Comparison of ENCODE assay signal across 12 cellular contexts in genomic region chr12:12840500-12840899, GRCh38. TPM values are rescaled to one million over a fixed set of nuclear protein-coding genes. Genes with fewer than 3 reads are reported as not detected.
DNase-seq lines count a peak whose midpoint lies in the region; ATAC-seq and TF ChIP-seq lines count a peak whose summit lies in the region.
"Had no signal": no experiment of that assay in that cellular context is flagged by ENCODE, and none has a peak within 500 bp of the region (broad histone marks: within the 10 kb centered on the region; RNA-seq: fewer than 3 reads in every experiment).

No MANE protein-coding gene starts in this region.

- H3K27me3 Mint-ChIP-seq in WTC11 (ENCODE audit: low read depth) (no peaks in the 10 kb centered on the region), osteocyte (ENCODE audit: unreplicated experiment) (no peaks in the 10 kb centered on the region)

- TF ChIP-seq CTCF in PC-3 (conservative IDR thresholded peaks at IDR 0.05; ENCODE audit: low read depth, low read length) (no peak), WTC11 (IDR thresholded peaks at IDR 0.05) (no peak), osteoblast (IDR thresholded peaks at IDR 0.05; ENCODE audit: extremely low read depth, low read depth, low read length) (no peak), osteocyte (IDR thresholded peaks at IDR 0.05) (no peak)

- H3K9ac ChIP-seq in GM23248 (no peak overlapping the region), PC-3 (ENCODE audit: low read length) (peak overlapping the region; percentile 45; the same call in 1 of the 2 replicates)

- no peaks in the 10 kb centered on the region for H3K36me3 ChIP-seq in GM23248 (ENCODE audit: low read depth)
- H3K36me3 ChIP-seq in PC-3 (ENCODE audit: low read depth, low read length): peaks cover 2% of the 10 kb centered on the region; the same call in 1 of the 2 replicates
- peaks cover 4% of the 10 kb centered on the region for H3K36me3 ChIP-seq in osteoblast (ENCODE audit: insufficient read depth, low read length)

- H3F3A ChIP-seq in GM23248 (ENCODE audit: insufficient read depth) (peaks cover 40% of the 10 kb centered on the region), PC-3 (ENCODE audit: low read length, unreplicated experiment) (peaks cover 3% of the 10 kb centered on the region)

- H3K4me1 ChIP-seq in GM23248 (ENCODE audit: insufficient read depth) (peaks cover 50% of the 10 kb centered on the region), PC-3 (ENCODE audit: insufficient read depth, low read length) (peaks cover 65% of the 10 kb centered on the region), osteoblast (ENCODE audit: insufficient read depth, low read length) (peaks cover 28% of the 10 kb centered on the region)

- no peaks in the 10 kb centered on the region for H4K20me1 ChIP-seq in GM23248 (ENCODE audit: insufficient read depth)
- H4K20me1 ChIP-seq in PC-3 (ENCODE audit: low read length): no peaks in the 10 kb centered on the region
- no peaks in the 10 kb centered on the region for H4K20me1 ChIP-seq in osteoblast (ENCODE audit: insufficient read depth, low read length)

- intact Hi-C loops in PC-3 (cut with micrococcal nuclease): loop anchor here (1.0 kb wide), 1 partner anchor 32 kb away; no protein-coding TSS in a partner anchor

- 95 to 98% methylated on average over 5 of the region's 5 CpGs for WGBS in GM23248 (ENCODE audit: low coverage in 1 of 2, low lambda C conversion rate in 2 of 2, missing lambda C conversion rate in 2 of 2), 2 experiments

- DNase-seq in GM23248: no peak
- DNase-seq in PC-3: no peak
- DNase-seq in WTC11 (ENCODE audit: low spot score): no peak
- no peak for DNase-seq in osteoblast (ENCODE audit: insufficient read length, low spot score, missing footprints)
- no peak for DNase-seq in activated CD8-positive, alpha-beta memory T cell treated with anti-CD3 and anti-CD28 coated beads for 24 hours
- DNase-seq in osteocyte (ENCODE audit: extremely low spot score, unreplicated experiment): no peak
- DNase-seq: CD8-positive, alpha-beta T cell; COR-L47; DMS79 treated with DMSO at 0.1 percent for 48 hours had no signal

- H3K27me3 ChIP-seq in GM23248 (replicated peaks; ENCODE audit: insufficient read depth) (no peaks in the 10 kb centered on the region), PC-3 (ENCODE audit: low read length) (no peaks in the 10 kb centered on the region), osteoblast (ENCODE audit: insufficient read depth, low read length) (no peaks in the 10 kb centered on the region)

- H3K4me3 Mint-ChIP-seq in WTC11: no peak overlapping the region
- no peak overlapping the region for H3K4me3 Mint-ChIP-seq in osteocyte (ENCODE audit: unreplicated experiment)
- H3K4me3 Mint-ChIP-seq: CD14-positive monocyte; CD8-positive, alpha-beta T cell had no signal

- CTCF ChIA-PET in PC-3 (lab: Charles Lee): no interaction called here
- CTCF ChIA-PET in WTC11 (lab: Charles Lee): no interaction called here

- H3K4me2 ChIP-seq in GM23248 (ENCODE audit: unreplicated experiment) (peak overlapping the region; percentile 30), PC-3 (ENCODE audit: low read length) (peak overlapping the region; percentile 22), osteoblast (ENCODE audit: insufficient read depth, low read length) (no peak overlapping the region)

- H3K9me3 Mint-ChIP-seq in WTC11 (no peaks in the 10 kb centered on the region), osteocyte (ENCODE audit: unreplicated experiment) (no peaks in the 10 kb centered on the region)
- H3K9me3 Mint-ChIP-seq: CD14-positive monocyte; CD8-positive, alpha-beta T cell had no signal

- no peak overlapping the region for H2AFZ ChIP-seq in GM23248
- H2AFZ ChIP-seq in PC-3 (ENCODE audit: low read length): no peak overlapping the region
- H2AFZ ChIP-seq in osteoblast (ENCODE audit: low read length): no peak overlapping the region

- no peak overlapping the region for H3K4me3 ChIP-seq in GM23248
- no peak overlapping the region for H3K4me3 ChIP-seq in PC-3 (ENCODE audit: low read length)
- no peak overlapping the region for H3K4me3 ChIP-seq in osteoblast (ENCODE audit: insufficient read depth, low read length)

- in situ Hi-C loops in GM23248 (cut with MboI): no loop called here

- POLR2A ChIA-PET in PC-3 (lab: Charles Lee; ENCODE audit: unreplicated experiment): no interaction called here
- POLR2A ChIA-PET in WTC11 (lab: Charles Lee): no interaction called here

- H3K9me3 ChIP-seq in GM23248 (ENCODE audit: low read depth) (no peaks in the 10 kb centered on the region), PC-3 (ENCODE audit: low read length) (no peaks in the 10 kb centered on the region), osteoblast (ENCODE audit: low read depth, low read length) (no peaks in the 10 kb centered on the region)

- H3K79me2 ChIP-seq in GM23248 (ENCODE audit: insufficient read depth): no peaks in the 10 kb centered on the region
- H3K79me2 ChIP-seq in PC-3 (ENCODE audit: low read length): peaks cover 16% of the 10 kb centered on the region
- no peaks in the 10 kb centered on the region for H3K79me2 ChIP-seq in osteoblast (ENCODE audit: insufficient read depth, low read length)

- ATAC-seq in PC-3 (no peak), WTC11 (no peak), GM18511 (IDR thresholded peaks at IDR 0.05; ENCODE audit: unreplicated experiment) (no peak)
- ATAC-seq: CD8-positive, alpha-beta T cell; HepG2 had no signal

- no TSS peak for BruUV-seq in PC-3 (replicated peaks; lab: Mats Ljungman, UMichigan)

- H3K36me3 Mint-ChIP-seq in WTC11 (no peaks in the 10 kb centered on the region), osteocyte (ENCODE audit: unreplicated experiment) (no peaks in the 10 kb centered on the region)

- H3K9me2 ChIP-seq in GM23248 (ENCODE audit: insufficient read depth): no peaks in the 10 kb centered on the region
- H3K9me2 ChIP-seq in PC-3 (replicated peaks; ENCODE audit: low read length): no peaks in the 10 kb centered on the region

- H3K27ac Mint-ChIP-seq in WTC11 (no peak overlapping the region), osteocyte (ENCODE audit: unreplicated experiment) (no peak overlapping the region)
- H3K27ac Mint-ChIP-seq: CD8-positive, alpha-beta T cell had no signal

- H3K27ac ChIP-seq in GM23248 (peak overlapping the region; percentile 63), PC-3 (ENCODE audit: low read length) (peak overlapping the region; percentile 98), osteoblast (ENCODE audit: low read depth, low read length) (peak overlapping the region; percentile 86)

- H3K4me1 Mint-ChIP-seq in WTC11: peaks cover 9% of the 10 kb centered on the region
- H3K4me1 Mint-ChIP-seq in osteocyte (ENCODE audit: unreplicated experiment): peaks cover 45% of the 10 kb centered on the region

TF ChIP-seq in WTC11, 78 proteins besides CTCF, POLR2A, EP300 and RAD21:
- TF ChIP-seq, protein P1, sequence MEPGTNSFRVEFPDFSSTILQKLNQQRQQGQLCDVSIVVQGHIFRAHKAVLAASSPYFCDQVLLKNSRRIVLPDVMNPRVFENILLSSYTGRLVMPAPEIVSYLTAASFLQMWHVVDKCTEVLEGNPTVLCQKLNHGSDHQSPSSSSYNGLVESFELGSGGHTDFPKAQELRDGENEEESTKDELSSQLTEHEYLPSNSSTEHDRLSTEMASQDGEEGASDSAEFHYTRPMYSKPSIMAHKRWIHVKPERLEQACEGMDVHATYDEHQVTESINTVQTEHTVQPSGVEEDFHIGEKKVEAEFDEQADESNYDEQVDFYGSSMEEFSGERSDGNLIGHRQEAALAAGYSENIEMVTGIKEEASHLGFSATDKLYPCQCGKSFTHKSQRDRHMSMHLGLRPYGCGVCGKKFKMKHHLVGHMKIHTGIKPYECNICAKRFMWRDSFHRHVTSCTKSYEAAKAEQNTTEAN (CRISPR knock-in tag; IDR thresholded peaks at IDR 0.05): no peak
- TF ChIP-seq ZNF121 (CRISPR knock-in tag; IDR thresholded peaks at IDR 0.05): peak; percentile 13; the same call in 1 of the 2 replicates

RNA-seq across cellular contexts. Expression of gene DDX47, which starts 27.4 kb away (rescaled TPM):
- 124 and 132 TPM in 2 replicates for total RNA-seq in GM23248 (2014; rRNA removed; shearing (Covaris generic))
- 119 and 123 TPM in 2 replicates for polyA plus RNA-seq in GM23248 (2016; fragmentation: Nextera tagmentation; extraction: Ambion mirVana)
- total RNA-seq in PC-3 (2014; rRNA removed): 58.9 and 59.0 TPM in 2 replicates
- 59.2 to 64.8 TPM (median 59.2 TPM) in 3 replicates for total RNA-seq in WTC11 (2021)
- 60.8 and 63.6 TPM in 2 replicates for total RNA-seq in osteoblast
- 47.3 and 48.0 TPM in 2 replicates for total RNA-seq in osteocyte

RNA-seq across cellular contexts. Expression of gene GPRC5A, which starts 50.9 kb away (rescaled TPM):
- 32.9 and 37.8 TPM in 2 replicates for total RNA-seq in GM23248 (2014; rRNA removed; shearing (Covaris generic))
- polyA plus RNA-seq in GM23248 (2016; fragmentation: Nextera tagmentation; extraction: Ambion mirVana): 84.8 and 85.9 TPM in 2 replicates
- total RNA-seq in PC-3 (2014; rRNA removed) (140 and 144 TPM in 2 replicates), WTC11 (2021) (1.1 to 1.3 TPM (median 1.3 TPM) in 3 replicates), osteoblast (2.7 and 4.7 TPM in 2 replicates), osteocyte (25.7 and 27.3 TPM in 2 replicates)
- total RNA-seq: CD8-positive, alpha-beta T cell had no signal
- polyA plus RNA-seq: CD14-positive monocyte had no signal

RNA-seq across cellular contexts. Expression of gene APOLD1, which starts 55.0 kb away (rescaled TPM):
- 5.2 and 5.4 TPM in 2 replicates for total RNA-seq in GM23248 (2014; rRNA removed; shearing (Covaris generic))
- 3.4 and 3.8 TPM in 2 replicates for polyA plus RNA-seq in GM23248 (2016; fragmentation: Nextera tagmentation; extraction: Ambion mirVana)
- 2.8 and 3.5 TPM in 2 replicates for total RNA-seq in PC-3 (2014; rRNA removed)
- total RNA-seq in WTC11 (2021): 0.44 to 1.1 TPM (median 0.62 TPM) in 3 replicates
- 3.2 and 3.3 TPM in 2 replicates for total RNA-seq in osteoblast
- total RNA-seq in osteocyte: 10.5 and 11.1 TPM in 2 replicates
